Comparison of ENCODE assay signal across 21 cellular contexts in the genomic region with DNA sequence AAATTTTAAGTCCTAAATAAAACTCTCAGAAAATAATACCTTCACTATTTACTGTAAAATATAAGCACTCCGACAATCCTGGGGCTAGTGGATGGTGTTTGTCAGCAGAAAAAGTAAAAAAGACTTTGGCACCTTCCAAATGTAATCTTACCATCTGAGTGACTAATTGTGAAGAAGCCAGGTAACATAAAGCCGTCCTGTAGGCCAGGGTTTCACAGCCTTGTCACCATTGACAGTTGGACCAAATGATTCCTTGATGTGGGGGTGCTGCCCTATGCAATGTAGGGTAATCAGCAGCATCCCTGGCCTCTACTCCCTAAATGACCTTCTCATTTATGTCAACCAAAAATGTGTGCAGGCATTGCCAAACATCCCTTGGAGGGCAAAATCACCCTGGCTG.
DNase-seq lines count a peak whose midpoint lies in the region; ATAC-seq, FAIRE-seq and TF ChIP-seq lines count a peak whose summit lies in the region.
"Had no signal": no experiment of that assay in that cellular context is flagged by ENCODE, and none has a peak within 500 bp of the region (broad histone marks: within the 10 kb centered on the region; RNA-seq: fewer than 3 reads in every experiment).

No MANE protein-coding gene starts in this region.

- H3K4me3 Mint-ChIP-seq in GM23338 = no peak overlapping the region
- H3K4me3 Mint-ChIP-seq: CD4-positive, alpha-beta T cell; CD8-positive, alpha-beta T cell had no signal

- no peak overlapping the region for H3K4me3 ChIP-seq in GM23338
- H3K4me3 ChIP-seq in K562 = no peak overlapping the region
- no peak overlapping the region for H3K4me3 ChIP-seq in coronary artery

- FAIRE-seq in K562 (lab: Jason Lieb, UNC) = peak; percentile 6
- FAIRE-seq: A204.1, D721Med, G401.6, GM12891, GM19239 had no signal

- POLR2A ChIA-PET in K562 (lab: Yijun Ruan, JAX) = no interaction called here

- no peaks in the 10 kb centered on the region for H3K4me1 ChIP-seq in GM23338 (ENCODE audit: insufficient read depth)
- peaks cover 0 to 25% of the 10 kb centered on the region in 2 experiments; a peak in 3 of 5 replicates for H3K4me1 ChIP-seq in K562 (replicated peaks in 1 of 2; ENCODE audit: control insufficient read depth in 2 of 2, insufficient read depth in 2 of 2, low read length in 2 of 2)
- H3K4me1 ChIP-seq: BE2C, Caco-2 had no signal

- H2AFZ ChIP-seq in GM23338 (0 out of 2 replicates have a peak overlapping the region, but pooled peaks have one; percentile 25), K562 (ENCODE audit: low read depth, low read length) (peak overlapping the region; percentile 70; the same call in 1 of the 2 replicates)

- H3K9me2 ChIP-seq in GM23338 (ENCODE audit: insufficient read depth) = no peaks in the 10 kb centered on the region

- no peaks in the 10 kb centered on the region for H3F3A ChIP-seq in GM23338 (replicated peaks; ENCODE audit: low read depth)

- TF ChIP-seq CTCF in GM23338 (conservative IDR thresholded peaks at IDR 0.05; ENCODE audit: low read depth in 2 of 2) (no peak), K562 (IDR thresholded peaks at IDR 0.05 in 2 of 3, conservative IDR thresholded peaks at IDR 0.05 in 1 of 3; ENCODE audit: insufficient read depth in 2 of 3, low read depth in 1 of 3, low read length in 3 of 3) (no peak), coronary artery (IDR thresholded peaks at IDR 0.05) (no peak)

- in situ Hi-C loops in K562 (cut with MboI) = no loop called here

- TF ChIP-seq POLR2A in K562 (conservative IDR thresholded peaks at IDR 0.05) = no peak

- intact Hi-C loops in K562 (cut with micrococcal nuclease) = no loop called here

- no peak overlapping the region for H3K27ac Mint-ChIP-seq in GM23338
- H3K27ac Mint-ChIP-seq: CD4-positive, alpha-beta T cell; CD8-positive, alpha-beta T cell had no signal

- H3K27me3 ChIP-seq in GM23338 (ENCODE audit: insufficient read depth) = no peaks in the 10 kb centered on the region
- H3K27me3 ChIP-seq in K562 (ENCODE audit: control insufficient read depth in 2 of 2, insufficient read depth in 2 of 2, low read length in 2 of 2) = no peaks in the 10 kb centered on the region
- H3K27me3 ChIP-seq: BE2C; BLaER1 treated with 17β-estradiol and CSF1 and Interleukin-3, amounts not matched to agents 10 nM and 100 nM had no signal

- TF ChIP-seq RAD21 in K562 (CRISPR knock-in tag; conservative IDR thresholded peaks at IDR 0.05 in 1 of 2, IDR thresholded peaks at IDR 0.05 in 1 of 2) = no peak

- H3K79me2 ChIP-seq in GM23338 (replicated peaks; ENCODE audit: insufficient read depth) (no peaks in the 10 kb centered on the region), K562 (ENCODE audit: control insufficient read depth, insufficient read depth, low read length) (no peaks in the 10 kb centered on the region)

- no peaks in the 10 kb centered on the region for H3K9me1 ChIP-seq in K562 (ENCODE audit: control insufficient read depth, insufficient read depth, low read length)

- H4K20me1 ChIP-seq in GM23338 (replicated peaks; ENCODE audit: insufficient read depth) (no peaks in the 10 kb centered on the region), K562 (replicated peaks; ENCODE audit: control insufficient read depth, insufficient read depth, low read length) (no peaks in the 10 kb centered on the region)
- H4K20me1 ChIP-seq: BLaER1 treated with 17β-estradiol and CSF1 and Interleukin-3, amounts not matched to agents 10 nM and 100 nM had no signal

- H3K4me1 Mint-ChIP-seq in GM23338 = no peaks in the 10 kb centered on the region

- DNase-seq in GM23338 (ENCODE audit: low spot score) (no peak), K562 (ENCODE audit: extremely low read depth in 1 of 4, low spot score in 3 of 4) (peak in 1 of 4 experiments; percentile 10), coronary artery (ENCODE audit: low spot score) (no peak), NCI-H1092 (lab: John Stamatoyannopoulos, UW) (no peak), retina (no peak)
- DNase-seq: 8988T; ACHN; BE2C; Caco-2; Calu3; CD4-positive, alpha-beta T cell; CD8-positive, alpha-beta T cell; DMS79 treated with DMSO at 0.1 percent for 48 hours; GF-D8 had no signal

- no peak overlapping the region for H3K9ac ChIP-seq in K562 (ENCODE audit: insufficient read depth in 1 of 2, low read depth in 2 of 2, low read length in 2 of 2)
- H3K9ac ChIP-seq: BLaER1 treated with 17β-estradiol and CSF1 and Interleukin-3, amounts not matched to agents 10 nM and 100 nM had no signal

- H3K27ac ChIP-seq in GM23338 (ENCODE audit: low read depth) (no peak overlapping the region), K562 (ENCODE audit: extremely low read depth, low read depth, low read length) (no peak overlapping the region), coronary artery (no peak overlapping the region)
- H3K27ac ChIP-seq: C4-2B had no signal

- ATAC-seq in GM23338 = no peak
- ATAC-seq in K562 = peak; percentile 53; the same call in 2 of the 3 replicates
- ATAC-seq: CD8-positive, alpha-beta T cell had no signal

- CTCF ChIA-PET in K562 (lab: Yijun Ruan, JAX; ENCODE audit: low intra/inter-chr PET ratio) = no interaction called here

- TF ChIP-seq EP300 in K562 (IDR thresholded peaks at IDR 0.05; ENCODE audit: low read length) = no peak

- H3K36me3 ChIP-seq in GM23338 (ENCODE audit: insufficient read depth) (peaks cover 5% of the 10 kb centered on the region; the same call in 1 of the 2 replicates), K562 (ENCODE audit: control insufficient read depth, insufficient read depth, low read length) (no peaks in the 10 kb centered on the region)
- H3K36me3 ChIP-seq: BE2C; BLaER1 treated with 17β-estradiol and CSF1 and Interleukin-3, amounts not matched to agents 10 nM and 100 nM had no signal

- BruUV-seq in K562 (replicated peaks; lab: Mats Ljungman, UMichigan) = no TSS peak

- no peak overlapping the region for H3K4me2 ChIP-seq in GM23338
- no peak overlapping the region for H3K4me2 ChIP-seq in K562 (ENCODE audit: insufficient read depth, low read length)

- peaks cover 7% of the 10 kb centered on the region; the same call in 1 of the 2 replicates for H3K9me3 ChIP-seq in K562 (replicated peaks; ENCODE audit: control insufficient read depth, insufficient read depth, low read depth, low read length)
- H3K9me3 ChIP-seq: BE2C had no signal

- peaks cover 17% of the 10 kb centered on the region for H3K9me3 Mint-ChIP-seq in GM23338

- peaks cover 14% of the 10 kb centered on the region for H3K36me3 Mint-ChIP-seq in GM23338 (ENCODE audit: low read depth)
- H3K36me3 Mint-ChIP-seq: CD8-positive, alpha-beta T cell had no signal

- WGBS in K562 (ENCODE audit: insufficient coverage, low coverage, missing lambda C conversion rate) = 25% methylated on average over 1 of the region's 2 CpGs

- no peaks in the 10 kb centered on the region for H3K27me3 Mint-ChIP-seq in GM23338 (ENCODE audit: insufficient read depth, low read depth, poor library complexity)
- H3K27me3 Mint-ChIP-seq: CD4-positive, alpha-beta T cell had no signal

TF ChIP-seq in GM23338, 12 proteins besides CTCF, POLR2A, EP300 and RAD21 (continues in another document):
- TF ChIP-seq EZH2phosphoT487 (IDR thresholded peaks at IDR 0.05; ENCODE audit: unreplicated experiment) (no peak), CREB1 (CRISPR knock-in tag; IDR thresholded peaks at IDR 0.05; ENCODE audit: low read depth) (no peak), STAT1 (IDR thresholded peaks at IDR 0.05; ENCODE audit: unreplicated experiment) (no peak), EZH2 (IDR thresholded peaks at IDR 0.05; ENCODE audit: low read depth, unreplicated experiment) (no peak)

TF ChIP-seq in K562, 482 proteins besides CTCF, POLR2A, EP300 and RAD21:
- TF ChIP-seq ARID1B (IDR thresholded peaks at IDR 0.05) = no peak
- TF ChIP-seq CEBPG (CRISPR knock-in tag; IDR thresholded peaks at IDR 0.05) = peak; percentile 45; the same call in 1 of the 2 replicates
- no peak for TF ChIP-seq CEBPG (tag; conservative IDR thresholded peaks at IDR 0.05 in 1 of 2, IDR thresholded peaks at IDR 0.05 in 1 of 2)
